8 cellular contexts compared by ENCODE assay signal in genomic region chr2:238158807-238159539, GRCh38. TPM values are rescaled to one million over a fixed set of nuclear protein-coding genes. Genes with fewer than 3 reads are reported as not detected.
DNase-seq lines count a peak whose midpoint lies in the region; ATAC-seq and TF ChIP-seq lines count a peak whose summit lies in the region.

ERFE (plus strand) TSS chr2:238158970; CDS start chr2:238159008, 38 bp downstream.

- H3K36me3 ChIP-seq in BE2C (no peaks in the 10 kb centered on the region), prostate gland (no peaks in the 10 kb centered on the region)

- ATAC-seq in GM21515 (IDR thresholded peaks at IDR 0.05; ENCODE audit: unreplicated experiment) (no peak), HG03045 (IDR thresholded peaks at IDR 0.05; ENCODE audit: unreplicated experiment) (no peak)

- intact Hi-C loops in prostate gland (cut with DNase I): no loop called here

- H3K27me3 ChIP-seq in BE2C (peaks cover 21% of the 10 kb centered on the region), prostate gland (replicated peaks; ENCODE audit: insufficient read depth) (peaks cover 5% of the 10 kb centered on the region)

- TF ChIP-seq POLR2A in prostate gland (IDR thresholded peaks at IDR 0.05): no peak

- DNase-seq in BE2C (peak; percentile 72), GM19238 (ENCODE audit: insufficient read length, low spot score) (peak; percentile 68), NCI-H69 (lab: John Stamatoyannopoulos, UW) (peak; percentile 67), glomerular endothelial cell (ENCODE audit: extremely low read depth, low read depth, low spot score) (no peak), prostate gland (ENCODE audit: low spot score) (no peak)
- peak; percentile 78 to 79 for DNase-seq in activated T-cell treated with anti-CD3 and anti-CD28 coated beads, Interleukin-2, amount 50 U/mL, for 48 hours

- H3K4me1 ChIP-seq in BE2C (no peaks in the 10 kb centered on the region), prostate gland (replicated peaks) (no peaks in the 10 kb centered on the region)

- H3K4me3 ChIP-seq in BE2C (ENCODE audit: low read depth, low read length) (peak within 1 kb of the TSS; percentile 37), prostate gland (peak within 1 kb of the TSS; percentile 4 to 24)

- WGBS in prostate gland: 6% methylated on average over 22 of the region's 94 CpGs

- H3K9me3 ChIP-seq in BE2C (no peaks in the 10 kb centered on the region), prostate gland (no peaks in the 10 kb centered on the region)

- TF ChIP-seq CTCF in BE2C (IDR thresholded peaks at IDR 0.05; ENCODE audit: low read depth, low read length) (peak; percentile 27; the same call in 1 of the 2 replicates), prostate gland (IDR thresholded peaks at IDR 0.05) (peak in 2 of 4 experiments; percentile 19 to 39)

- no peak within 1 kb of the TSS for H3K27ac ChIP-seq in prostate gland

RNA-seq across cellular contexts. Expression of gene ERFE, which starts in this region (rescaled TPM):
- polyA plus RNA-seq in BE2C (2012; ENCODE audit: insufficient read depth, insufficient read length, low read depth): 0.43 TPM
- total RNA-seq in glomerular endothelial cell: 34.1 and 64.1 TPM in 2 replicates
- 1 to 10 TPM in 1 of 2 donors, not detected in 1; 7.7 TPM for total RNA-seq in prostate gland

Comparison
In these comparisons a context has a peak if more than half of its experiments do, and no peak if none do; other contexts are left out.
1. DNase-seq: peak in BE2C (single experiment), GM19238 (single experiment), NCI-H69 (single experiment) and activated T-cell treated with anti-CD3 and anti-CD28 coated beads, Interleukin-2, amount 50 U/mL, for 48 hours (2 of 2); none in glomerular endothelial cell (single experiment) and prostate gland (single experiment).